8 cellular contexts compared by ENCODE assay signal in genomic region chr17:64847504-64848466, GRCh38.
DNase-seq lines count a peak whose midpoint lies in the region; ATAC-seq, FAIRE-seq and TF ChIP-seq lines count a peak whose summit lies in the region.
"Not testable (repeated sequence)": the region's sequence is repeated elsewhere in the genome, so short reads cannot be mapped to it uniquely, and the experiment has no call there.

No MANE protein-coding gene starts in this region.

- not testable (repeated sequence) for H3K4me1 Mint-ChIP-seq in activated T-cell treated with anti-CD3 and anti-CD28 coated beads, Interleukin-2, amount 50 U/mL, for 24 hours (ENCODE audit: low read depth)

- ATAC-seq in left colon: peak; percentile 96

- not testable (repeated sequence) for H3K27ac Mint-ChIP-seq in activated T-cell treated with anti-CD3 and anti-CD28 coated beads, Interleukin-2, amount 50 U/mL, for 24 hours

- H3K9me3 Mint-ChIP-seq in activated T-cell treated with anti-CD3 and anti-CD28 coated beads, Interleukin-2, amount 50 U/mL, for 24 hours: not testable (repeated sequence)

- peak; percentile 59 for TF ChIP-seq CTCF in GM12865 (IDR thresholded peaks at IDR 0.05; ENCODE audit: insufficient read depth, low read depth, low read length, missing control alignments)

- DNase-seq in GM12865 (ENCODE audit: low read depth) (peak; percentile 61), MV-4-11 (lab: John Stamatoyannopoulos, UW) (peak; percentile 31), SK-N-DZ (ENCODE audit: low spot score) (peak; percentile 46), left colon (peak; percentile 58 to 91), urothelium cell line (ENCODE audit: low spot score) (peak; percentile 46)
- peak; percentile 86 for DNase-seq in activated T-cell treated with anti-CD3 and anti-CD28 coated beads, Interleukin-2, amount 50 U/mL, for 24 hours
- DNase-seq in effector CD8-positive, alpha-beta T cell (lab: John Stamatoyannopoulos, UW): peak; percentile 59
- DNase-seq in stimulated activated CD4-positive, alpha-beta T cell treated with anti-CD3 and anti-CD28 coated beads, Interleukin-12 subunit alpha, Interleukin-12 subunit beta, amount 100 ng/mL, for 24 hours (ENCODE audit: low read depth in 2 of 2): peak; percentile 44 to 76

- not testable (repeated sequence) for H3K4me3 ChIP-seq in GM12865 (ENCODE audit: low read depth, low read length)

- H3K36me3 Mint-ChIP-seq in activated T-cell treated with anti-CD3 and anti-CD28 coated beads, Interleukin-2, amount 50 U/mL, for 24 hours (ENCODE audit: low read depth): not testable (repeated sequence)

- intact Hi-C loops in left colon (cut with DNase I, micrococcal nuclease): not testable (repeated sequence)

- H3K4me3 Mint-ChIP-seq in activated T-cell treated with anti-CD3 and anti-CD28 coated beads, Interleukin-2, amount 50 U/mL, for 24 hours: not testable (repeated sequence)

- not testable (repeated sequence) for FAIRE-seq in urothelium cell line (lab: Jason Lieb, UNC)

- not testable (repeated sequence) for H3K27me3 Mint-ChIP-seq in activated T-cell treated with anti-CD3 and anti-CD28 coated beads, Interleukin-2, amount 50 U/mL, for 24 hours

Comparison
In these comparisons a context has a peak if more than half of its experiments do, and no peak if none do; other contexts are left out.
1. DNase-seq: peak in every context shown above with its lines; median percentile 86 in activated T-cell treated with anti-CD3 and anti-CD28 coated beads, Interleukin-2, amount 50 U/mL, for 24 hours; 74 in left colon; 61 in GM12865; 60 in stimulated activated CD4-positive, alpha-beta T cell treated with anti-CD3 and anti-CD28 coated beads, Interleukin-12 subunit alpha, Interleukin-12 subunit beta, amount 100 ng/mL, for 24 hours; 59 in effector CD8-positive, alpha-beta T cell; 46 in SK-N-DZ; 46 in urothelium cell line; 31 in MV-4-11.